Comparison of ENCODE assay signal across 1 cellular context in genomic region chr5:64939772-64940510, GRCh38.
A peak's percentile ranks its signal among the peaks of the same experiment; 100 is the strongest.
TF ChIP-seq lines count a peak whose summit lies in the region.

No MANE protein-coding gene starts in this region.

TF ChIP-seq in HepG2, 621 proteins besides CTCF, POLR2A, EP300 and RAD21 (continued from another document and continues in another):
- TF ChIP-seq, protein P1, sequence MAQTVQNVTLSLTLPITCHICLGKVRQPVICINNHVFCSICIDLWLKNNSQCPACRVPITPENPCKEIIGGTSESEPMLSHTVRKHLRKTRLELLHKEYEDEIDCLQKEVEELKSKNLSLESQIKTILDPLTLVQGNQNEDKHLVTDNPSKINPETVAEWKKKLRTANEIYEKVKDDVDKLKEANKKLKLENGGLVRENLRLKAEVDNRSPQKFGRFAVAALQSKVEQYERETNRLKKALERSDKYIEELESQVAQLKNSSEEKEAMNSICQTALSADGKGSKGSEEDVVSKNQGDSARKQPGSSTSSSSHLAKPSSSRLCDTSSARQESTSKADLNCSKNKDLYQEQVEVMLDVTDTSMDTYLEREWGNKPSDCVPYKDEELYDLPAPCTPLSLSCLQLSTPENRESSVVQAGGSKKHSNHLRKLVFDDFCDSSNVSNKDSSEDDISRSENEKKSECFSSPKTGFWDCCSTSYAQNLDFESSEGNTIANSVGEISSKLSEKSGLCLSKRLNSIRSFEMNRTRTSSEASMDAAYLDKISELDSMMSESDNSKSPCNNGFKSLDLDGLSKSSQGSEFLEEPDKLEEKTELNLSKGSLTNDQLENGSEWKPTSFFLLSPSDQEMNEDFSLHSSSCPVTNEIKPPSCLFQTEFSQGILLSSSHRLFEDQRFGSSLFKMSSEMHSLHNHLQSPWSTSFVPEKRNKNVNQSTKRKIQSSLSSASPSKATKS (CRISPR knock-in tag; IDR thresholded peaks at IDR 0.05), result no peak
- TF ChIP-seq MAFF (IDR thresholded peaks at IDR 0.05; ENCODE audit: low read depth, low read length) (no peak), ETV6 (CRISPR knock-in tag; conservative IDR thresholded peaks at IDR 0.05) (no peak), CEBPZ (IDR thresholded peaks at IDR 0.05; ENCODE audit: low read length) (no peak), ARID5B (CRISPR knock-in tag; IDR thresholded peaks at IDR 0.05) (peak; percentile 44), RFXANK (CRISPR knock-in tag; IDR thresholded peaks at IDR 0.05) (no peak), TBX2 (CRISPR knock-in tag; IDR thresholded peaks at IDR 0.05; ENCODE audit: borderline replicate concordance) (peak; percentile 58; the same call in 1 of the 2 replicates), ZMYM3 (CRISPR knock-in tag; IDR thresholded peaks at IDR 0.05) (peak; percentile 15; the same call in 1 of the 2 replicates), SPEN (CRISPR knock-in tag; IDR thresholded peaks at IDR 0.05; ENCODE audit: low read depth) (no peak), PAX8 (CRISPR knock-in tag; IDR thresholded peaks at IDR 0.05; ENCODE audit: borderline replicate concordance) (no peak), TFAP4 (IDR thresholded peaks at IDR 0.05; ENCODE audit: borderline replicate concordance, low read depth) (0 out of 2 replicates have a peak, but pooled peaks have one; percentile 14), ZNF878 (CRISPR knock-in tag; IDR thresholded peaks at IDR 0.05) (no peak), TCF7L2 (IDR thresholded peaks at IDR 0.05; ENCODE audit: low read depth, low read length) (no peak), CEBPB (IDR thresholded peaks at IDR 0.05; ENCODE audit: borderline replicate concordance, low read depth, low read length) (no peak), ZMYM4 (CRISPR knock-in tag; IDR thresholded peaks at IDR 0.05) (peak; percentile 69), ZSCAN5A (CRISPR knock-in tag; IDR thresholded peaks at IDR 0.05; ENCODE audit: borderline replicate concordance) (no peak), ERF (CRISPR knock-in tag; IDR thresholded peaks at IDR 0.05) (no peak; the same call in 1 of the 2 replicates), ZSCAN31 (CRISPR knock-in tag; IDR thresholded peaks at IDR 0.05; ENCODE audit: low read depth) (0 out of 2 replicates have a peak, but pooled peaks have one; percentile 45), SAFB2 (CRISPR knock-in tag; IDR thresholded peaks at IDR 0.05; ENCODE audit: borderline replicate concordance, low read depth) (no peak), DBP (CRISPR knock-in tag; IDR thresholded peaks at IDR 0.05; ENCODE audit: not compliant biosample characterization) (no peak), RXRB (CRISPR knock-in tag; IDR thresholded peaks at IDR 0.05; ENCODE audit: borderline replicate concordance) (peak; percentile 74), HIC2 (CRISPR knock-in tag; IDR thresholded peaks at IDR 0.05; ENCODE audit: low read depth) (no peak), LRRFIP1 (CRISPR knock-in tag; conservative IDR thresholded peaks at IDR 0.05) (no peak), ZNF746 (CRISPR knock-in tag; IDR thresholded peaks at IDR 0.05) (no peak), ZNF432 (CRISPR knock-in tag; IDR thresholded peaks at IDR 0.05; ENCODE audit: borderline replicate concordance) (no peak), THAP11 (CRISPR knock-in tag; IDR thresholded peaks at IDR 0.05) (no peak), SOX5 (CRISPR knock-in tag; IDR thresholded peaks at IDR 0.05; ENCODE audit: borderline replicate concordance) (no peak), ELF3 (CRISPR knock-in tag; IDR thresholded peaks at IDR 0.05) (no peak), ATF7 (IDR thresholded peaks at IDR 0.05) (no peak), ATF7 (CRISPR knock-in tag; IDR thresholded peaks at IDR 0.05) (no peak), ATRX (CRISPR knock-in tag; IDR thresholded peaks at IDR 0.05; ENCODE audit: borderline replicate concordance) (no peak), MED1 (CRISPR knock-in tag; IDR thresholded peaks at IDR 0.05) (0 out of 2 replicates have a peak, but pooled peaks have one; percentile 55), RNF2 (conservative IDR thresholded peaks at IDR 0.05; ENCODE audit: low read depth) (no peak), HNF4G (IDR thresholded peaks at IDR 0.05; ENCODE audit: borderline replicate concordance, low read depth, low read length) (no peak), HNF4G (CRISPR knock-in tag; IDR thresholded peaks at IDR 0.05; ENCODE audit: borderline replicate concordance, low read depth) (no peak), FOSL2 (CRISPR knock-in tag; IDR thresholded peaks at IDR 0.05) (peak; percentile 34; the same call in 1 of the 2 replicates), AKAP8 (CRISPR knock-in tag; IDR thresholded peaks at IDR 0.05) (no peak), TOPORS (CRISPR knock-in tag; IDR thresholded peaks at IDR 0.05) (no peak), TCF12 (IDR thresholded peaks at IDR 0.05) (no peak), TCF12 (CRISPR knock-in tag; IDR thresholded peaks at IDR 0.05) (no peak), ZNF720 (CRISPR knock-in tag; IDR thresholded peaks at IDR 0.05) (no peak), KDM2A (CRISPR knock-in tag; IDR thresholded peaks at IDR 0.05; ENCODE audit: borderline replicate concordance, low read depth) (0 out of 2 replicates have a peak, but pooled peaks have one; percentile 17), IRF2 (CRISPR knock-in tag; IDR thresholded peaks at IDR 0.05) (no peak)
- TF ChIP-seq, protein P2, sequence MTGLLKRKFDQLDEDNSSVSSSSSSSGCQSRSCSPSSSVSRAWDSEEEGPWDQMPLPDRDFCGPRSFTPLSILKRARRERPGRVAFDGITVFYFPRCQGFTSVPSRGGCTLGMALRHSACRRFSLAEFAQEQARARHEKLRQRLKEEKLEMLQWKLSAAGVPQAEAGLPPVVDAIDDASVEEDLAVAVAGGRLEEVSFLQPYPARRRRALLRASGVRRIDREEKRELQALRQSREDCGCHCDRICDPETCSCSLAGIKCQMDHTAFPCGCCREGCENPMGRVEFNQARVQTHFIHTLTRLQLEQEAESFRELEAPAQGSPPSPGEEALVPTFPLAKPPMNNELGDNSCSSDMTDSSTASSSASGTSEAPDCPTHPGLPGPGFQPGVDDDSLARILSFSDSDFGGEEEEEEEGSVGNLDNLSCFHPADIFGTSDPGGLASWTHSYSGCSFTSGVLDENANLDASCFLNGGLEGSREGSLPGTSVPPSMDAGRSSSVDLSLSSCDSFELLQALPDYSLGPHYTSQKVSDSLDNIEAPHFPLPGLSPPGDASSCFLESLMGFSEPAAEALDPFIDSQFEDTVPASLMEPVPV (CRISPR knock-in tag; IDR thresholded peaks at IDR 0.05), result no peak
- TF ChIP-seq, protein P3, sequence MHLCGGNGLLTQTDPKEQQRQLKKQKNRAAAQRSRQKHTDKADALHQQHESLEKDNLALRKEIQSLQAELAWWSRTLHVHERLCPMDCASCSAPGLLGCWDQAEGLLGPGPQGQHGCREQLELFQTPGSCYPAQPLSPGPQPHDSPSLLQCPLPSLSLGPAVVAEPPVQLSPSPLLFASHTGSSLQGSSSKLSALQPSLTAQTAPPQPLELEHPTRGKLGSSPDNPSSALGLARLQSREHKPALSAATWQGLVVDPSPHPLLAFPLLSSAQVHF (CRISPR knock-in tag; IDR thresholded peaks at IDR 0.05), result no peak
